In genomic region chr12:49428652-49429549, GRCh38 we compare ENCODE assay signal across 8 cellular contexts.
A peak's percentile ranks its signal among the peaks of the same experiment; 100 is the strongest.
DNase-seq lines count a peak whose midpoint lies in the region; ATAC-seq and TF ChIP-seq lines count a peak whose summit lies in the region.

No MANE protein-coding gene starts in this region.

- peaks cover 17% of the 10 kb centered on the region for H3K36me3 ChIP-seq in RWPE2 (ENCODE audit: low read depth)

- TF ChIP-seq CTCF in RWPE2 (IDR thresholded peaks at IDR 0.05; ENCODE audit: poor library complexity, severe bottlenecking) (no peak), lower leg skin (IDR thresholded peaks at IDR 0.05) (no peak)
- TF ChIP-seq CTCF in activated CD8-positive, alpha-beta T cell treated with anti-CD3 and anti-CD28 coated beads for 36 hours (IDR thresholded peaks at IDR 0.05), result no peak

- H3K9me3 ChIP-seq in RWPE2 (ENCODE audit: severe bottlenecking), result no peaks in the 10 kb centered on the region

- H3K4me3 ChIP-seq in RWPE2 (ENCODE audit: severe bottlenecking), result no peak overlapping the region
- H3K4me3 ChIP-seq in lower leg skin (ENCODE audit: low read depth, poor library complexity, severe bottlenecking), result no peak overlapping the region

- DNase-seq in DMS53 treated with DMSO at 0.1 percent for 48 hours (lab: John Stamatoyannopoulos, UW; ENCODE audit: unreplicated experiment) (peak; percentile 12), RWPE2 (ENCODE audit: low spot score) (no peak), iPS-NIHi7 (ENCODE audit: extremely low spot score) (peak; percentile 19), D341Med (ENCODE audit: low spot score) (no peak), lower leg skin (ENCODE audit: low spot score in 2 of 2) (no peak)
- no peak for DNase-seq in activated CD8-positive, alpha-beta T cell treated with anti-CD3 and anti-CD28 coated beads for 36 hours

- H3K36me3 Mint-ChIP-seq in activated CD8-positive, alpha-beta T cell treated with anti-CD3 and anti-CD28 coated beads for 36 hours (ENCODE audit: low read depth), result peaks cover 5% of the 10 kb centered on the region

- no peaks in the 10 kb centered on the region for H3K4me1 Mint-ChIP-seq in activated CD8-positive, alpha-beta T cell treated with anti-CD3 and anti-CD28 coated beads for 36 hours (ENCODE audit: low read depth)

- peak; percentile 65 for ATAC-seq in HG02678 (IDR thresholded peaks at IDR 0.05; ENCODE audit: unreplicated experiment)
- ATAC-seq in RWPE2 (ENCODE audit: low read depth), result peak; percentile 80
- ATAC-seq in activated CD8-positive, alpha-beta T cell treated with anti-CD3 and anti-CD28 coated beads for 36 hours, result no peak
- no peak for ATAC-seq in HG02938 (IDR thresholded peaks at IDR 0.05; ENCODE audit: unreplicated experiment)

- H3K27me3 Mint-ChIP-seq in activated CD8-positive, alpha-beta T cell treated with anti-CD3 and anti-CD28 coated beads for 36 hours, result no peaks in the 10 kb centered on the region

- H3K4me3 Mint-ChIP-seq in activated CD8-positive, alpha-beta T cell treated with anti-CD3 and anti-CD28 coated beads for 36 hours, result no peak overlapping the region

- no peak overlapping the region for H3K27ac ChIP-seq in RWPE2 (ENCODE audit: poor library complexity, severe bottlenecking)

- CTCF ChIA-PET in activated CD8-positive, alpha-beta T cell treated with anti-CD3 and anti-CD28 coated beads for 36 hours (lab: Charles Lee), result interaction anchor here (1.1 kb wide), 1 partner anchor 71 kb away, joined by 3 read pairs; no protein-coding TSS in a partner anchor

- H3K4me1 ChIP-seq in RWPE2 (ENCODE audit: insufficient read depth, poor library complexity, severe bottlenecking), result peaks cover 5% of the 10 kb centered on the region

- no peak for TF ChIP-seq POLR2A in lower leg skin (IDR thresholded peaks at IDR 0.05)

- H3K27ac Mint-ChIP-seq in activated CD8-positive, alpha-beta T cell treated with anti-CD3 and anti-CD28 coated beads for 36 hours, result no peak overlapping the region

- intact Hi-C loops in activated CD8-positive, alpha-beta T cell treated with anti-CD3 and anti-CD28 coated beads for 36 hours (cut with micrococcal nuclease), result no loop called here
- intact Hi-C loops in lower leg skin (cut with DNase I; ENCODE audit: low total_unique reads), result no loop called here

- no peaks in the 10 kb centered on the region for H3K27me3 ChIP-seq in RWPE2 (ENCODE audit: insufficient read depth, poor library complexity, severe bottlenecking)

- 64 to 65% methylated on average over 7 of the region's 7 CpGs for WGBS in lower leg skin, 2 donors

- POLR2A ChIA-PET in activated CD8-positive, alpha-beta T cell treated with anti-CD3 and anti-CD28 coated beads for 36 hours (lab: Charles Lee), result interaction anchor here (0.5 to 0.6 kb wide), 2 partner anchors 18 to 22 kb away, joined by 3 to 4 read pairs; no protein-coding TSS in a partner anchor

- H3K9me3 Mint-ChIP-seq in activated CD8-positive, alpha-beta T cell treated with anti-CD3 and anti-CD28 coated beads for 36 hours, result no peaks in the 10 kb centered on the region

Comparison
In these comparisons a context has a peak if more than half of its experiments do, and no peak if none do; other contexts are left out.
1. DNase-seq: peak in DMS53 treated with DMSO at 0.1 percent for 48 hours (single experiment) and iPS-NIHi7 (single experiment); none in RWPE2 (single experiment), activated CD8-positive, alpha-beta T cell treated with anti-CD3 and anti-CD28 coated beads for 36 hours (single experiment), D341Med (single experiment) and lower leg skin (0 of 2).
2. ATAC-seq: peak in HG02678 (single experiment) and RWPE2 (single experiment); none in activated CD8-positive, alpha-beta T cell treated with anti-CD3 and anti-CD28 coated beads for 36 hours (single experiment) and HG02938 (single experiment).